Comparison of ENCODE assay signal across 1 cellular context in the genomic region with DNA sequence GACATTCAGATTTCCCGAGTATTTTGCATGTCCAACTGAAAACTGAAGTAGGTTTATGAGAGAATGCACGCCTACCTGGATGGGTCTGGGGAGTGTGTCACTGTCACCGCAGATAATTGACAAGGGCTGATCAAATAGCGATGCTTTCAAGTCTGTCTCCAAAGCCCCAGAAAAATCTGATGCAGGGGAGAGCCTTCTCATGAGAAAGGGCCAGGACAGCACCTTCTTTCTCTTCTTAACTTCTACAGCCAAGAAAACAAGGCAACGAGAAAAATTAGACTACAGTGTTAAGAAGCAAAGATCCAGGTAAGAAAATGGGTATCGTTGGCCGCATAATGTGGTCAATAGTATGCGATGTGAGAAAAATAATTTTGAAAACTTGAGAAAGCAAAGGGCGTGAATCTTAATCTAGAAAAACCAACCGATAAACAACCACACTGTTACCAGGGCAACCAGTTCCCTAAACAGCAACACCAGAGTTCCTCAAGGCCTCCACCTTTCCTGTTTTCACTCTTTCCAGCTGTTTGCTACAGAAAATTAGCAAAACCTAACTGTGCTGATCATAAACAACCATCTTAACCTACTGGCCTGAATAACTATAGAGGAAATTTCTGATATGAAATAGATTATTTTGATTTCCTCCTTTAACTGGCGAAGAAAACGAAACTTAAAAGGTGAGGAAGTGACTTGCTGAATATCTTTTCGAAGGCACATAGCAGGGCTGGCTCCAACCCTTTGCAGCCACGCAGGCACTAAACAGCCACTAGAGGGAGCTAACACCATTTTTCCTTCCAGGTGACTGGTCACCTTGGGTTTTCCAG.
TF ChIP-seq lines count a peak whose summit lies in the region.

No MANE protein-coding gene starts in this region.

TF ChIP-seq in H1, 55 proteins besides CTCF, POLR2A, EP300 and RAD21 (continued from another document):
- TF ChIP-seq GABPA (IDR thresholded peaks at IDR 0.05; ENCODE audit: borderline replicate concordance, insufficient read depth, low read length) = peak; percentile 49; the same call in 1 of the 2 replicates
- 0 out of 2 replicates have a peak, but pooled peaks have one; percentile 38 for TF ChIP-seq CREB1 (IDR thresholded peaks at IDR 0.05)
- TF ChIP-seq SP1 (IDR thresholded peaks at IDR 0.05; ENCODE audit: low read depth, low read length) = 0 out of 2 replicates have a peak, but pooled peaks have one; percentile 8
- TF ChIP-seq, protein P1, sequence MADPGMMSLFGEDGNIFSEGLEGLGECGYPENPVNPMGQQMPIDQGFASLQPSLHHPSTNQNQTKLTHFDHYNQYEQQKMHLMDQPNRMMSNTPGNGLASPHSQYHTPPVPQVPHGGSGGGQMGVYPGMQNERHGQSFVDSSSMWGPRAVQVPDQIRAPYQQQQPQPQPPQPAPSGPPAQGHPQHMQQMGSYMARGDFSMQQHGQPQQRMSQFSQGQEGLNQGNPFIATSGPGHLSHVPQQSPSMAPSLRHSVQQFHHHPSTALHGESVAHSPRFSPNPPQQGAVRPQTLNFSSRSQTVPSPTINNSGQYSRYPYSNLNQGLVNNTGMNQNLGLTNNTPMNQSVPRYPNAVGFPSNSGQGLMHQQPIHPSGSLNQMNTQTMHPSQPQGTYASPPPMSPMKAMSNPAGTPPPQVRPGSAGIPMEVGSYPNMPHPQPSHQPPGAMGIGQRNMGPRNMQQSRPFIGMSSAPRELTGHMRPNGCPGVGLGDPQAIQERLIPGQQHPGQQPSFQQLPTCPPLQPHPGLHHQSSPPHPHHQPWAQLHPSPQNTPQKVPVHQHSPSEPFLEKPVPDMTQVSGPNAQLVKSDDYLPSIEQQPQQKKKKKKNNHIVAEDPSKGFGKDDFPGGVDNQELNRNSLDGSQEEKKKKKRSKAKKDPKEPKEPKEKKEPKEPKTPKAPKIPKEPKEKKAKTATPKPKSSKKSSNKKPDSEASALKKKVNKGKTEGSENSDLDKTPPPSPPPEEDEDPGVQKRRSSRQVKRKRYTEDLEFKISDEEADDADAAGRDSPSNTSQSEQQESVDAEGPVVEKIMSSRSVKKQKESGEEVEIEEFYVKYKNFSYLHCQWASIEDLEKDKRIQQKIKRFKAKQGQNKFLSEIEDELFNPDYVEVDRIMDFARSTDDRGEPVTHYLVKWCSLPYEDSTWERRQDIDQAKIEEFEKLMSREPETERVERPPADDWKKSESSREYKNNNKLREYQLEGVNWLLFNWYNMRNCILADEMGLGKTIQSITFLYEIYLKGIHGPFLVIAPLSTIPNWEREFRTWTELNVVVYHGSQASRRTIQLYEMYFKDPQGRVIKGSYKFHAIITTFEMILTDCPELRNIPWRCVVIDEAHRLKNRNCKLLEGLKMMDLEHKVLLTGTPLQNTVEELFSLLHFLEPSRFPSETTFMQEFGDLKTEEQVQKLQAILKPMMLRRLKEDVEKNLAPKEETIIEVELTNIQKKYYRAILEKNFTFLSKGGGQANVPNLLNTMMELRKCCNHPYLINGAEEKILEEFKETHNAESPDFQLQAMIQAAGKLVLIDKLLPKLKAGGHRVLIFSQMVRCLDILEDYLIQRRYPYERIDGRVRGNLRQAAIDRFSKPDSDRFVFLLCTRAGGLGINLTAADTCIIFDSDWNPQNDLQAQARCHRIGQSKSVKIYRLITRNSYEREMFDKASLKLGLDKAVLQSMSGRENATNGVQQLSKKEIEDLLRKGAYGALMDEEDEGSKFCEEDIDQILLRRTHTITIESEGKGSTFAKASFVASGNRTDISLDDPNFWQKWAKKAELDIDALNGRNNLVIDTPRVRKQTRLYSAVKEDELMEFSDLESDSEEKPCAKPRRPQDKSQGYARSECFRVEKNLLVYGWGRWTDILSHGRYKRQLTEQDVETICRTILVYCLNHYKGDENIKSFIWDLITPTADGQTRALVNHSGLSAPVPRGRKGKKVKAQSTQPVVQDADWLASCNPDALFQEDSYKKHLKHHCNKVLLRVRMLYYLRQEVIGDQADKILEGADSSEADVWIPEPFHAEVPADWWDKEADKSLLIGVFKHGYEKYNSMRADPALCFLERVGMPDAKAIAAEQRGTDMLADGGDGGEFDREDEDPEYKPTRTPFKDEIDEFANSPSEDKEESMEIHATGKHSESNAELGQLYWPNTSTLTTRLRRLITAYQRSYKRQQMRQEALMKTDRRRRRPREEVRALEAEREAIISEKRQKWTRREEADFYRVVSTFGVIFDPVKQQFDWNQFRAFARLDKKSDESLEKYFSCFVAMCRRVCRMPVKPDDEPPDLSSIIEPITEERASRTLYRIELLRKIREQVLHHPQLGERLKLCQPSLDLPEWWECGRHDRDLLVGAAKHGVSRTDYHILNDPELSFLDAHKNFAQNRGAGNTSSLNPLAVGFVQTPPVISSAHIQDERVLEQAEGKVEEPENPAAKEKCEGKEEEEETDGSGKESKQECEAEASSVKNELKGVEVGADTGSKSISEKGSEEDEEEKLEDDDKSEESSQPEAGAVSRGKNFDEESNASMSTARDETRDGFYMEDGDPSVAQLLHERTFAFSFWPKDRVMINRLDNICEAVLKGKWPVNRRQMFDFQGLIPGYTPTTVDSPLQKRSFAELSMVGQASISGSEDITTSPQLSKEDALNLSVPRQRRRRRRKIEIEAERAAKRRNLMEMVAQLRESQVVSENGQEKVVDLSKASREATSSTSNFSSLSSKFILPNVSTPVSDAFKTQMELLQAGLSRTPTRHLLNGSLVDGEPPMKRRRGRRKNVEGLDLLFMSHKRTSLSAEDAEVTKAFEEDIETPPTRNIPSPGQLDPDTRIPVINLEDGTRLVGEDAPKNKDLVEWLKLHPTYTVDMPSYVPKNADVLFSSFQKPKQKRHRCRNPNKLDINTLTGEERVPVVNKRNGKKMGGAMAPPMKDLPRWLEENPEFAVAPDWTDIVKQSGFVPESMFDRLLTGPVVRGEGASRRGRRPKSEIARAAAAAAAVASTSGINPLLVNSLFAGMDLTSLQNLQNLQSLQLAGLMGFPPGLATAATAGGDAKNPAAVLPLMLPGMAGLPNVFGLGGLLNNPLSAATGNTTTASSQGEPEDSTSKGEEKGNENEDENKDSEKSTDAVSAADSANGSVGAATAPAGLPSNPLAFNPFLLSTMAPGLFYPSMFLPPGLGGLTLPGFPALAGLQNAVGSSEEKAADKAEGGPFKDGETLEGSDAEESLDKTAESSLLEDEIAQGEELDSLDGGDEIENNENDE (IDR thresholded peaks at IDR 0.05; ENCODE audit: insufficient replicate concordance, low read length) = peak; percentile 48
- TF ChIP-seq CHD1 (IDR thresholded peaks at IDR 0.05; ENCODE audit: low read depth, low read length) = no peak
- TF ChIP-seq ASH2L (IDR thresholded peaks at IDR 0.05; ENCODE audit: low read length) = peak; percentile 87
